Comparison of ENCODE assay signal across 1 cellular context in genomic region chr1:244861683-244862082, GRCh38.
TF ChIP-seq lines count a peak whose summit lies in the region.

No MANE protein-coding gene starts in this region.

TF ChIP-seq in GM23338, 12 proteins besides CTCF, POLR2A, EP300 and RAD21 (continued from another document):
- TF ChIP-seq ZNF462 (CRISPR knock-in tag; IDR thresholded peaks at IDR 0.05) (no peak), NANOG (IDR thresholded peaks at IDR 0.05; ENCODE audit: borderline replicate concordance) (no peak), REST (IDR thresholded peaks at IDR 0.05; ENCODE audit: unreplicated experiment) (no peak), JUNB (IDR thresholded peaks at IDR 0.05; ENCODE audit: unreplicated experiment) (no peak)
TF ChIP-seq in GM23338: peak in this region for 0.
